In genomic region chr11:1772270-1773130, GRCh38 we compare ENCODE assay signal across 1 cellular context.
TF ChIP-seq lines count a peak whose summit lies in the region.

No MANE protein-coding gene starts in this region.

TF ChIP-seq in K562, 482 proteins besides CTCF, POLR2A, EP300 and RAD21 (continued from another document and continues in another):
- peak; percentile 83 for TF ChIP-seq JUN (IDR thresholded peaks at IDR 0.05; ENCODE audit: borderline replicate concordance, low read depth, low read length)
- 0 out of 2 replicates have a peak, but pooled peaks have one; percentile 81 for TF ChIP-seq JUN (CRISPR knock-in tag; IDR thresholded peaks at IDR 0.05; ENCODE audit: borderline replicate concordance)
- TF ChIP-seq, protein P1, sequence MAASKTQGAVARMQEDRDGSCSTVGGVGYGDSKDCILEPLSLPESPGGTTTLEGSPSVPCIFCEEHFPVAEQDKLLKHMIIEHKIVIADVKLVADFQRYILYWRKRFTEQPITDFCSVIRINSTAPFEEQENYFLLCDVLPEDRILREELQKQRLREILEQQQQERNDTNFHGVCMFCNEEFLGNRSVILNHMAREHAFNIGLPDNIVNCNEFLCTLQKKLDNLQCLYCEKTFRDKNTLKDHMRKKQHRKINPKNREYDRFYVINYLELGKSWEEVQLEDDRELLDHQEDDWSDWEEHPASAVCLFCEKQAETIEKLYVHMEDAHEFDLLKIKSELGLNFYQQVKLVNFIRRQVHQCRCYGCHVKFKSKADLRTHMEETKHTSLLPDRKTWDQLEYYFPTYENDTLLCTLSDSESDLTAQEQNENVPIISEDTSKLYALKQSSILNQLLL (CRISPR knock-in tag; IDR thresholded peaks at IDR 0.05; ENCODE audit: borderline replicate concordance) = no peak
- no peak for TF ChIP-seq ZFPM2 (CRISPR knock-in tag; IDR thresholded peaks at IDR 0.05)
- 0 out of 2 replicates have a peak, but pooled peaks have one; percentile 16 for TF ChIP-seq HCFC1 (IDR thresholded peaks at IDR 0.05; ENCODE audit: low read depth, low read length)
- no peak for TF ChIP-seq PPARD (CRISPR knock-in tag; IDR thresholded peaks at IDR 0.05)
- TF ChIP-seq, protein P2, sequence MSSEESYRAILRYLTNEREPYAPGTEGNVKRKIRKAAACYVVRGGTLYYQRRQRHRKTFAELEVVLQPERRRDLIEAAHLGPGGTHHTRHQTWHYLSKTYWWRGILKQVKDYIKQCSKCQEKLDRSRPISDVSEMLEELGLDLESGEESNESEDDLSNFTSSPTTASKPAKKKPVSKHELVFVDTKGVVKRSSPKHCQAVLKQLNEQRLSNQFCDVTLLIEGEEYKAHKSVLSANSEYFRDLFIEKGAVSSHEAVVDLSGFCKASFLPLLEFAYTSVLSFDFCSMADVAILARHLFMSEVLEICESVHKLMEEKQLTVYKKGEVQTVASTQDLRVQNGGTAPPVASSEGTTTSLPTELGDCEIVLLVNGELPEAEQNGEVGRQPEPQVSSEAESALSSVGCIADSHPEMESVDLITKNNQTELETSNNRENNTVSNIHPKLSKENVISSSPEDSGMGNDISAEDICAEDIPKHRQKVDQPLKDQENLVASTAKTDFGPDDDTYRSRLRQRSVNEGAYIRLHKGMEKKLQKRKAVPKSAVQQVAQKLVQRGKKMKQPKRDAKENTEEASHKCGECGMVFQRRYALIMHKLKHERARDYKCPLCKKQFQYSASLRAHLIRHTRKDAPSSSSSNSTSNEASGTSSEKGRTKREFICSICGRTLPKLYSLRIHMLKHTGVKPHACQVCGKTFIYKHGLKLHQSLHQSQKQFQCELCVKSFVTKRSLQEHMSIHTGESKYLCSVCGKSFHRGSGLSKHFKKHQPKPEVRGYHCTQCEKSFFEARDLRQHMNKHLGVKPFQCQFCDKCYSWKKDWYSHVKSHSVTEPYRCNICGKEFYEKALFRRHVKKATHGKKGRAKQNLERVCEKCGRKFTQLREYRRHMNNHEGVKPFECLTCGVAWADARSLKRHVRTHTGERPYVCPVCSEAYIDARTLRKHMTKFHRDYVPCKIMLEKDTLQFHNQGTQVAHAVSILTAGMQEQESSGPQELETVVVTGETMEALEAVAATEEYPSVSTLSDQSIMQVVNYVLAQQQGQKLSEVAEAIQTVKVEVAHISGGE (CRISPR knock-in tag; IDR thresholded peaks at IDR 0.05) = no peak
- no peak for TF ChIP-seq NR1H2 (CRISPR knock-in tag; IDR thresholded peaks at IDR 0.05)
- TF ChIP-seq, protein P3, sequence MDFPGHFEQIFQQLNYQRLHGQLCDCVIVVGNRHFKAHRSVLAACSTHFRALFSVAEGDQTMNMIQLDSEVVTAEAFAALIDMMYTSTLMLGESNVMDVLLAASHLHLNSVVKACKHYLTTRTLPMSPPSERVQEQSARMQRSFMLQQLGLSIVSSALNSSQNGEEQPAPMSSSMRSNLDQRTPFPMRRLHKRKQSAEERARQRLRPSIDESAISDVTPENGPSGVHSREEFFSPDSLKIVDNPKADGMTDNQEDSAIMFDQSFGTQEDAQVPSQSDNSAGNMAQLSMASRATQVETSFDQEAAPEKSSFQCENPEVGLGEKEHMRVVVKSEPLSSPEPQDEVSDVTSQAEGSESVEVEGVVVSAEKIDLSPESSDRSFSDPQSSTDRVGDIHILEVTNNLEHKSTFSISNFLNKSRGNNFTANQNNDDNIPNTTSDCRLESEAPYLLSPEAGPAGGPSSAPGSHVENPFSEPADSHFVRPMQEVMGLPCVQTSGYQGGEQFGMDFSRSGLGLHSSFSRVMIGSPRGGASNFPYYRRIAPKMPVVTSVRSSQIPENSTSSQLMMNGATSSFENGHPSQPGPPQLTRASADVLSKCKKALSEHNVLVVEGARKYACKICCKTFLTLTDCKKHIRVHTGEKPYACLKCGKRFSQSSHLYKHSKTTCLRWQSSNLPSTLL (IDR thresholded peaks at IDR 0.05) = no peak
- no peak for TF ChIP-seq ILF3 (IDR thresholded peaks at IDR 0.05; ENCODE audit: borderline replicate concordance)
- no peak for TF ChIP-seq FOXA3 (CRISPR knock-in tag; conservative IDR thresholded peaks at IDR 0.05 in 1 of 2, IDR thresholded peaks at IDR 0.05 in 1 of 2)
- peak; percentile 5 for TF ChIP-seq DACH1 (IDR thresholded peaks at IDR 0.05; ENCODE audit: partially characterized antibody)
- no peak for TF ChIP-seq SREBF2 (CRISPR knock-in tag; IDR thresholded peaks at IDR 0.05)
- no peak for TF ChIP-seq ZFX (CRISPR knock-in tag; IDR thresholded peaks at IDR 0.05)
- TF ChIP-seq GTF2E2 (tag; IDR thresholded peaks at IDR 0.05) = no peak
- no peak for TF ChIP-seq TFAM (CRISPR knock-in tag; conservative IDR thresholded peaks at IDR 0.05)
- no peak for TF ChIP-seq ZNF184 (CRISPR knock-in tag; IDR thresholded peaks at IDR 0.05)
- 0 out of 2 replicates have a peak, but pooled peaks have one; percentile 33 for TF ChIP-seq REST (CRISPR knock-in tag; IDR thresholded peaks at IDR 0.05; ENCODE audit: low read depth)
- no peak for TF ChIP-seq ZNF655 (CRISPR knock-in tag; IDR thresholded peaks at IDR 0.05)
- no peak for TF ChIP-seq ZNF668 (CRISPR knock-in tag; IDR thresholded peaks at IDR 0.05)
- TF ChIP-seq, protein P4, sequence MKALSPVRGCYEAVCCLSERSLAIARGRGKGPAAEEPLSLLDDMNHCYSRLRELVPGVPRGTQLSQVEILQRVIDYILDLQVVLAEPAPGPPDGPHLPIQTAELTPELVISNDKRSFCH (CRISPR knock-in tag; IDR thresholded peaks at IDR 0.05) = no peak
- TF ChIP-seq, protein P4 (tag; IDR thresholded peaks at IDR 0.05) = peak; percentile 32; the same call in 1 of the 2 replicates
- no peak for TF ChIP-seq ZBTB8A (IDR thresholded peaks at IDR 0.05; ENCODE audit: partially characterized antibody)
- TF ChIP-seq RNF2 (IDR thresholded peaks at IDR 0.05) = peak; percentile 53; the same call in 1 of the 2 replicates
- TF ChIP-seq C11orf30 (IDR thresholded peaks at IDR 0.05; ENCODE audit: low read depth) = peak; percentile 99
- TF ChIP-seq ZNF551 (CRISPR knock-in tag; IDR thresholded peaks at IDR 0.05) = no peak
- no peak for TF ChIP-seq ZNF764 (CRISPR knock-in tag; IDR thresholded peaks at IDR 0.05; ENCODE audit: low read depth)
- TF ChIP-seq ELF4 (CRISPR knock-in tag; IDR thresholded peaks at IDR 0.05) = peak; percentile 81
- TF ChIP-seq BRD9 (IDR thresholded peaks at IDR 0.05; ENCODE audit: low read depth, partially characterized antibody) = no peak
- 0 out of 2 replicates have a peak, but pooled peaks have one; percentile 27 for TF ChIP-seq TRIM28 (IDR thresholded peaks at IDR 0.05)
- no peak for TF ChIP-seq ZNF280B (CRISPR knock-in tag; IDR thresholded peaks at IDR 0.05)
- TF ChIP-seq ZNF24 (IDR thresholded peaks at IDR 0.05) = no peak
- no peak for TF ChIP-seq ARHGAP35 (IDR thresholded peaks at IDR 0.05; ENCODE audit: partially characterized antibody)
- no peak for TF ChIP-seq ZNF740 (CRISPR knock-in tag; IDR thresholded peaks at IDR 0.05)
- no peak for TF ChIP-seq ZNF740 (tag; IDR thresholded peaks at IDR 0.05)
- TF ChIP-seq, protein P5, sequence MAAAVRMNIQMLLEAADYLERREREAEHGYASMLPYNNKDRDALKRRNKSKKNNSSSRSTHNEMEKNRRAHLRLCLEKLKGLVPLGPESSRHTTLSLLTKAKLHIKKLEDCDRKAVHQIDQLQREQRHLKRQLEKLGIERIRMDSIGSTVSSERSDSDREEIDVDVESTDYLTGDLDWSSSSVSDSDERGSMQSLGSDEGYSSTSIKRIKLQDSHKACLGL (CRISPR knock-in tag; IDR thresholded peaks at IDR 0.05; ENCODE audit: borderline replicate concordance, poor library complexity, severe bottlenecking) = no peak
- peak; percentile 89 for TF ChIP-seq ARID1B (IDR thresholded peaks at IDR 0.05)
- TF ChIP-seq USF1 (CRISPR knock-in tag; IDR thresholded peaks at IDR 0.05) = no peak
- TF ChIP-seq ZNF253 (CRISPR knock-in tag; conservative IDR thresholded peaks at IDR 0.05) = no peak
